Comparison of ENCODE assay signal across 2 cellular contexts in genomic region chr10:7734821-7735220, GRCh38.
TF ChIP-seq lines count a peak whose summit lies in the region.

No MANE protein-coding gene starts in this region.

TF ChIP-seq in GM23338, 12 proteins besides CTCF, POLR2A, EP300 and RAD21:
- no peak for TF ChIP-seq JUNB (IDR thresholded peaks at IDR 0.05; ENCODE audit: unreplicated experiment)
- no peak for TF ChIP-seq ETS1 (IDR thresholded peaks at IDR 0.05)
- TF ChIP-seq STAT1 (IDR thresholded peaks at IDR 0.05; ENCODE audit: unreplicated experiment) = no peak
- TF ChIP-seq POLR2AphosphoS5 (IDR thresholded peaks at IDR 0.05; ENCODE audit: low read depth) = no peak
- no peak for TF ChIP-seq ZNF114 (CRISPR knock-in tag; IDR thresholded peaks at IDR 0.05)
- no peak for TF ChIP-seq NANOG (IDR thresholded peaks at IDR 0.05; ENCODE audit: borderline replicate concordance)
- no peak for TF ChIP-seq REST (IDR thresholded peaks at IDR 0.05; ENCODE audit: unreplicated experiment)
- TF ChIP-seq CREB1 (CRISPR knock-in tag; IDR thresholded peaks at IDR 0.05; ENCODE audit: low read depth) = no peak
- TF ChIP-seq ZNF331 (CRISPR knock-in tag; IDR thresholded peaks at IDR 0.05; ENCODE audit: low read depth) = no peak
- no peak for TF ChIP-seq EZH2phosphoT487 (IDR thresholded peaks at IDR 0.05; ENCODE audit: unreplicated experiment)

TF ChIP-seq in K562, 482 proteins besides CTCF, POLR2A, EP300 and RAD21:
- TF ChIP-seq POLR3A (IDR thresholded peaks at IDR 0.05; ENCODE audit: borderline replicate concordance, extremely low read depth, insufficient read depth, insufficient read length) (no peak), ZBTB33 (CRISPR knock-in tag; IDR thresholded peaks at IDR 0.05) (0 out of 2 replicates have a peak, but pooled peaks have one; percentile 31), ZBTB34 (CRISPR knock-in tag; IDR thresholded peaks at IDR 0.05) (no peak)
